Comparison of ENCODE assay signal across 14 cellular contexts in the genomic region with DNA sequence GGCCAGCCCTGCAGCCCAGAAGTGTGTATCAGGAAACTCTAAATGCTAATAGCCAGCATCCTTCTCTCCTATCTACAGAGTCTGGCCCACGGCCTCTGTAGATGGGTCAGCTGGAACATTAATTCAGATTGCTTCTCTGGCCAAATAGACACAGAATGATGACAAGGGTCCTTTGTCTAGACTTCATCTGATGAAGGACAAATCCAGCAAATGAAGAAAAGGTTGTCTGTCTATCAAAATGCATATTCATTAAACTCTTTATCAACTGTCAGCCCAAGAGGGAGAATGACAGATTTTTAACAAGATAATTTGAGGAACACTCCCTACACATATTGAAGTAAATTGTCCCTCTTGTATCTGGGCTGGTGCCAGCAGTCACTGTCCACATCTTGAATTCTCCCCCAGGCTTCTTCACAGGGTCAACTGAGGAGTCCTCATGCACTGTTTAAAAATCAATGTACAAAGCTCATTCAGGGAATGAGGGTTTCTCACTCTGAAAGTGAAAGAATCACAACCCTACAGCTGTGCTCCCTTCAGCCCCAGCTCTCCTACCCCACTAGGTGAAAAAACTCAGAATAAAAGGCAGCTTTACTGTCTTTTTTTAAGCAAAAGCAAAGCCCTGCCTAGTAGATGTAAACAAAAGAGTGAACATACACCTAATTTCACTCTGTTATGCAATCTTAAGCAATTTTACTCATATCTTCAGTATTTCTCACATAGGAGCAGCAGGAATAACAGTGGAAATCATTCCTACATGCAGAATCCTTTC.
A peak's percentile ranks its signal among the peaks of the same experiment; 100 is the strongest.
DNase-seq lines count a peak whose midpoint lies in the region; ATAC-seq and TF ChIP-seq lines count a peak whose summit lies in the region.
"Had no signal": no experiment of that assay in that cellular context is flagged by ENCODE, and none has a peak within 500 bp of the region (broad histone marks: within the 10 kb centered on the region; RNA-seq: fewer than 3 reads in every experiment).

No MANE protein-coding gene starts in this region.

- intact Hi-C loops in activated CD4-positive, alpha-beta T cell treated with anti-CD3 and anti-CD28 coated beads, Interleukin-2, amount 10 ng/mL, durations not matched to agents 24 days and 14 days (cut with micrococcal nuclease): no loop called here

- H3K9me3 ChIP-seq in endodermal cell (ENCODE audit: control insufficient read depth, low read length): peaks cover 3% of the 10 kb centered on the region
- H3K9me3 ChIP-seq: body of pancreas had no signal

- H3K9me3 Mint-ChIP-seq in endodermal cell: peaks cover 15% of the 10 kb centered on the region
- no peaks in the 10 kb centered on the region for H3K9me3 Mint-ChIP-seq in activated CD4-positive, alpha-beta T cell treated with anti-CD3 and anti-CD28 coated beads, Interleukin-2, amount 10 ng/mL, durations not matched to agents 24 days and 14 days

- H3K27me3 Mint-ChIP-seq in endodermal cell (ENCODE audit: insufficient read depth): no peaks in the 10 kb centered on the region
- no peaks in the 10 kb centered on the region for H3K27me3 Mint-ChIP-seq in activated CD4-positive, alpha-beta T cell treated with anti-CD3 and anti-CD28 coated beads, Interleukin-2, amount 10 ng/mL, durations not matched to agents 24 days and 14 days
- H3K27me3 Mint-ChIP-seq: activated CD4-positive, alpha-beta T cell treated with anti-CD3 and anti-CD28 coated beads for 36 hours; effector memory CD8-positive, alpha-beta T cell had no signal

- peak overlapping the region; percentile 0 for H3K27ac ChIP-seq in endodermal cell (ENCODE audit: low read depth, low read length)
- H3K27ac ChIP-seq: body of pancreas had no signal

- ATAC-seq in GM18502 (IDR thresholded peaks at IDR 0.05; ENCODE audit: poor library complexity, unreplicated experiment) (peak; percentile 86), GM21390 (IDR thresholded peaks at IDR 0.05; ENCODE audit: unreplicated experiment) (peak; percentile 85), HG03108 (IDR thresholded peaks at IDR 0.05; ENCODE audit: unreplicated experiment) (peak; percentile 70)
- ATAC-seq: activated CD4-positive, alpha-beta T cell treated with anti-CD3 and anti-CD28 coated beads for 36 hours; body of pancreas; effector memory CD8-positive, alpha-beta T cell had no signal

- TF ChIP-seq CTCF in endodermal cell (conservative IDR thresholded peaks at IDR 0.05): no peak

- peaks cover 5% of the 10 kb centered on the region for H3K4me1 ChIP-seq in endodermal cell (ENCODE audit: control insufficient read depth, insufficient read depth, low read length)
- H3K4me1 ChIP-seq: body of pancreas had no signal

- H3K36me3 Mint-ChIP-seq in endodermal cell (ENCODE audit: low read depth): peaks cover 6% of the 10 kb centered on the region
- H3K36me3 Mint-ChIP-seq in activated CD4-positive, alpha-beta T cell treated with anti-CD3 and anti-CD28 coated beads, Interleukin-2, amount 10 ng/mL, durations not matched to agents 24 days and 14 days (ENCODE audit: low read depth): no peaks in the 10 kb centered on the region

- WGBS in endodermal cell (ENCODE audit: insufficient coverage in 1 of 2, insufficient read length in 1 of 2), 2 experiments: 88% methylated on average over 1 of the region's 1 CpG; no CpG with 5 or more reads in 1 of the 2 experiments

- no peak overlapping the region for H3K27ac Mint-ChIP-seq in endodermal cell
- no peak overlapping the region for H3K27ac Mint-ChIP-seq in activated CD4-positive, alpha-beta T cell treated with anti-CD3 and anti-CD28 coated beads, Interleukin-2, amount 10 ng/mL, durations not matched to agents 24 days and 14 days
- H3K27ac Mint-ChIP-seq: activated CD4-positive, alpha-beta T cell treated with anti-CD3 and anti-CD28 coated beads for 36 hours; effector memory CD8-positive, alpha-beta T cell had no signal

- no peak for DNase-seq in endodermal cell
- DNase-seq in NCI-H524 treated with DMSO at 0.1 percent for 48 hours (lab: John Stamatoyannopoulos, UW): no peak
- no peak for DNase-seq in activated T-cell treated with anti-CD3 and anti-CD28 coated beads, Interleukin-2, amount 50 U/mL, for 48 hours
- no peak for DNase-seq in NCI-H1694 (lab: John Stamatoyannopoulos, UW)
- no peak for DNase-seq in activated CD4-positive, alpha-beta T cell treated with anti-CD3 and anti-CD28 coated beads, Interleukin-2, amount 10 ng/mL, durations not matched to agents 24 days and 14 days
- DNase-seq: activated CD4-positive, alpha-beta T cell treated with anti-CD3 and anti-CD28 coated beads for 36 hours; body of pancreas; effector memory CD8-positive, alpha-beta T cell; kidney; stimulated activated CD4-positive, alpha-beta T cell treated with anti-CD3 and anti-CD28 coated beads, Interleukin-4, amount 100 ng/mL, for 24 hours; stimulated activated naive CD4-positive, alpha-beta T cell had no signal

- H3K9ac ChIP-seq in endodermal cell (ENCODE audit: extremely low read depth, low read length, poor library complexity, severe bottlenecking): no peak overlapping the region

- H3K4me3 Mint-ChIP-seq in endodermal cell: no peak overlapping the region
- no peak overlapping the region for H3K4me3 Mint-ChIP-seq in activated CD4-positive, alpha-beta T cell treated with anti-CD3 and anti-CD28 coated beads, Interleukin-2, amount 10 ng/mL, durations not matched to agents 24 days and 14 days
- H3K4me3 Mint-ChIP-seq: activated CD4-positive, alpha-beta T cell treated with anti-CD3 and anti-CD28 coated beads for 36 hours; effector memory CD8-positive, alpha-beta T cell had no signal

- H3K27me3 ChIP-seq in endodermal cell (ENCODE audit: control insufficient read depth, insufficient read depth, low read length, poor library complexity, severe bottlenecking): no peaks in the 10 kb centered on the region
- H3K27me3 ChIP-seq: body of pancreas had no signal

- H3K4me1 Mint-ChIP-seq in endodermal cell: peaks cover 21% of the 10 kb centered on the region
- H3K4me1 Mint-ChIP-seq in activated CD4-positive, alpha-beta T cell treated with anti-CD3 and anti-CD28 coated beads, Interleukin-2, amount 10 ng/mL, durations not matched to agents 24 days and 14 days: no peaks in the 10 kb centered on the region
- H3K4me1 Mint-ChIP-seq: activated CD4-positive, alpha-beta T cell treated with anti-CD3 and anti-CD28 coated beads for 36 hours had no signal

- H3K4me3 ChIP-seq in endodermal cell (ENCODE audit: low read length): no peak overlapping the region
- H3K4me3 ChIP-seq: body of pancreas had no signal

- H3K36me3 ChIP-seq in endodermal cell (ENCODE audit: control insufficient read depth, insufficient read depth, low read length): no peaks in the 10 kb centered on the region
